Comparison of ENCODE assay signal across 8 cellular contexts in the genomic region with DNA sequence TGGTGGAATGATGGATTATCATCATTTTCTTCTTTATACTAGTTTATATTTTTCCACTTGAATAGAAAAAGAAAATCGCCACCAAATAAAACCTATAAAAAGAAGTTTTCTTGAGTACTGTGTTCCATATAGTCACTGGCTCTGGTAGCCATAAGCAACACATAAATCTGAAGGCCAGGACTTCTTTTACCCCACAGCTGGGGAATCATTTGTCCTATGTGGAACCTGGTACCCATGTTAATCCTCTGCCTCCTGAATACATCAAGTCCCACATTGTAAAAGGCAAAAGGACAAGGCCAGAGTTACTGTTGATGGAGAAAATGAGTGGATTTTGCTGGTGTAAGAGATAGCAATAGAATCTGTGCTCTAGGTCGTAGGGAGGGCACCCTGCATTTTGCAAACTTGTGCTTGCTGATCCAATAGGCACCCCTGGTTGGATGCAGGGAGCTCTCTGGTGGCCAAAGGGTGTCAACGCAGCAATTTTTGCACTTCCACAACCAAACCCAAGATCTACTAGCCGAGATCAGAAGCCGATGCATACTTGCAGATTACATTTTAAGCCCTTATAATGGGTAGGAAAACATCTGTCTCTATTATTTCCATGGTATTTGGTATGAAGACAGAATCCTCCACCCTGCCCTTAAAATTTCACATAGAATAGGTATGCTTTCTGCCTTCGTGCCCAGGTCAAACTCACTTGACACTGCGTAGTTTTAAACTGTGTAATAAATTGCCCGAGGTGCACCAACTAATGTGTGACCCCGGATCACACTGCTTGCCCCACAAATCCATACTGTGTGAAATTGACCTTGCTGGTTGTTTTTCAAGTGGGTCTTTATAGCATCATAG.
DNase-seq lines count a peak whose midpoint lies in the region; ATAC-seq and FAIRE-seq lines count a peak whose summit lies in the region.

No MANE protein-coding gene starts in this region.

- ATAC-seq in GM19463 (IDR thresholded peaks at IDR 0.05; ENCODE audit: unreplicated experiment), result peak; percentile 52

- in situ Hi-C loops in T47D (cut with HindIII; ENCODE audit: low pct_unique_long_range_greater_than_20kb, low sequenced_read_pairs), result no loop called here

- FAIRE-seq in RCC 7860 (lab: Jason Lieb, UNC), result peak; percentile 43

- peak; percentile 81 for DNase-seq in DMS 273 (lab: John Stamatoyannopoulos, UW; ENCODE audit: unreplicated experiment)
- peak; percentile 66 for DNase-seq in LHCN-M2 (ENCODE audit: low read depth)
- DNase-seq in RCC 7860 (ENCODE audit: low spot score), result peak; percentile 52
- DNase-seq in T47D (ENCODE audit: low read depth in 1 of 2, low spot score in 1 of 2), result peak; percentile 23 to 63
- DNase-seq in kidney glomerular epithelial cell (lab: John Stamatoyannopoulos, UW), result peak; percentile 49
- peak; percentile 4 to 21 for DNase-seq in stimulated activated CD4-positive, alpha-beta T cell treated with anti-CD3 and anti-CD28 coated beads, Interleukin-2, amount 100 ng/mL, for 48 hours
- DNase-seq in cortex of kidney (lab: John Stamatoyannopoulos, UW), result no peak
